ENCODE assay signal across 15 cellular contexts in genomic region chr14:24437736-24438067, GRCh38. TPM values are rescaled to one million over a fixed set of nuclear protein-coding genes. Genes with fewer than 3 reads are reported as not detected.
DNase-seq lines count a peak whose midpoint lies in the region; ATAC-seq, FAIRE-seq and TF ChIP-seq lines count a peak whose summit lies in the region.
"Had no signal": no experiment of that assay in that cellular context is flagged by ENCODE, and none has a peak within 500 bp of the region (broad histone marks: within the 10 kb centered on the region; RNA-seq: fewer than 3 reads in every experiment).

No MANE protein-coding gene starts in this region.

- no peak for ATAC-seq in GM19351 (IDR thresholded peaks at IDR 0.05; ENCODE audit: unreplicated experiment)
- no peak for ATAC-seq in HG03342 (IDR thresholded peaks at IDR 0.05; ENCODE audit: unreplicated experiment)

- H3K4me3 ChIP-seq in BLaER1 treated with 17β-estradiol and CSF1 and Interleukin-3, amounts not matched to agents 10 nM and 100 nM = peak overlapping the region in 8 of 10 experiments; percentile 55 to 69 (median 62); a peak in 16 of 20 replicates
- H3K4me3 ChIP-seq in adipocyte (ENCODE audit: low read length) = no peak overlapping the region
- H3K4me3 ChIP-seq in neutrophil (ENCODE audit: low read depth in 1 of 2, low read length in 1 of 2) = no peak overlapping the region
- H3K4me3 ChIP-seq: ovary, SJSA1 had no signal

- H3K9ac ChIP-seq in BLaER1 treated with 17β-estradiol and CSF1 and Interleukin-3, amounts not matched to agents 10 nM and 100 nM = peak overlapping the region; percentile 64 to 91 (median 83); a peak in 21 of 22 replicates
- H3K9ac ChIP-seq in adipocyte (ENCODE audit: low read length) = peak overlapping the region; percentile 59

- peak; percentile 53 for TF ChIP-seq POLR2A in GM12891 (IDR thresholded peaks at IDR 0.05; ENCODE audit: low read depth, low read length)

- H3K27me3 ChIP-seq in BLaER1 treated with 17β-estradiol and CSF1 and Interleukin-3, amounts not matched to agents 10 nM and 100 nM = no peaks in the 10 kb centered on the region
- H3K27me3 ChIP-seq in adipocyte (replicated peaks; ENCODE audit: control insufficient read depth, insufficient read depth, low read length) (no peaks in the 10 kb centered on the region), neutrophil (no peaks in the 10 kb centered on the region)
- H3K27me3 ChIP-seq: ovary, SJSA1 had no signal

- DNase-seq in GM12891 (ENCODE audit: insufficient read length, low spot score) (no peak), adipocyte (ENCODE audit: low read depth) (no peak), NCI-H2196 (lab: John Stamatoyannopoulos, UW; ENCODE audit: unreplicated experiment) (no peak), putamen (ENCODE audit: low spot score) (no peak)
- DNase-seq: activated CD4-positive, CD25-positive, alpha-beta regulatory T cell; central memory CD4-positive, alpha-beta T cell; NCI-H146; stimulated activated CD4-positive, alpha-beta T cell treated with anti-CD3 and anti-CD28 coated beads, Interleukin-1b, Interleukin-23, amount 100 ng/mL, for 48 hours; stimulated activated naive CD4-positive, alpha-beta T cell treated with Interleukin-2 at 50 U/mL for 16 hours had no signal

- H3K4me2 ChIP-seq in BLaER1 treated with 17β-estradiol and CSF1 and Interleukin-3, amounts not matched to agents 10 nM and 100 nM = peak overlapping the region; percentile 70 to 99 (median 96)

- peaks cover 47 to 77% (median 71%) of the 10 kb centered on the region in 11 experiments for H3K36me3 ChIP-seq in BLaER1 treated with 17β-estradiol and CSF1 and Interleukin-3, amounts not matched to agents 10 nM and 100 nM
- H3K36me3 ChIP-seq in adipocyte (ENCODE audit: control insufficient read depth, insufficient read depth, low read length, severe bottlenecking) = peaks cover 71% of the 10 kb centered on the region
- H3K36me3 ChIP-seq in neutrophil = peaks cover 79% of the 10 kb centered on the region
- H3K36me3 ChIP-seq: ovary had no signal

- H4K20me1 ChIP-seq in BLaER1 treated with 17β-estradiol and CSF1 and Interleukin-3, amounts not matched to agents 10 nM and 100 nM = peaks cover 0 to 56% (median 9%) of the 10 kb centered on the region in 11 experiments; a peak in 12 of 22 replicates

- H3K27ac ChIP-seq in BLaER1 treated with 17β-estradiol and CSF1 and Interleukin-3, amounts not matched to agents 10 nM and 100 nM = peak overlapping the region; percentile 44 to 97 (median 90); a peak in 21 of 22 replicates
- H3K27ac ChIP-seq in neutrophil = peak overlapping the region; percentile 43
- H3K27ac ChIP-seq: SJSA1 had no signal

- H3K9me3 ChIP-seq in BLaER1 treated with 17β-estradiol and CSF1 and Interleukin-3, amounts not matched to agents 10 nM and 100 nM (replicated peaks in 1 of 11) = no peaks in the 10 kb centered on the region
- no peaks in the 10 kb centered on the region for H3K9me3 ChIP-seq in adipocyte (ENCODE audit: control insufficient read depth, low read length)
- H3K9me3 ChIP-seq in neutrophil = no peaks in the 10 kb centered on the region
- H3K9me3 ChIP-seq: ovary, SJSA1 had no signal

- no peak for TF ChIP-seq CTCF in neutrophil (IDR thresholded peaks at IDR 0.05)

- no peak for FAIRE-seq in GM12891 (lab: Jason Lieb, UNC)

- H3K4me1 ChIP-seq in BLaER1 treated with 17β-estradiol and CSF1 and Interleukin-3, amounts not matched to agents 10 nM and 100 nM = peaks cover 77 to 93% (median 92%) of the 10 kb centered on the region in 10 experiments
- H3K4me1 ChIP-seq in adipocyte (ENCODE audit: control insufficient read depth, insufficient read depth, low read length) = peaks cover 55% of the 10 kb centered on the region
- H3K4me1 ChIP-seq in neutrophil (ENCODE audit: control insufficient read depth in 1 of 2, insufficient read depth in 1 of 2, low read depth in 1 of 2, low read length in 1 of 2) = peaks cover 26 to 30% of the 10 kb centered on the region in 2 experiments
- H3K4me1 ChIP-seq: SJSA1 had no signal

TF ChIP-seq in GM12891, 5 proteins besides CTCF, POLR2A, EP300 and RAD21:
- TF ChIP-seq POLR2AphosphoS5 (IDR thresholded peaks at IDR 0.05; ENCODE audit: low read depth, low read length) (peak; percentile 70; the same call in 1 of the 2 replicates), POU2F2 (IDR thresholded peaks at IDR 0.05; ENCODE audit: low read depth, low read length) (no peak)

RNA-seq across cellular contexts. Expression of gene SDR39U1, which starts 4.9 kb away (rescaled TPM):
- polyA plus RNA-seq in GM12891 (2012; ENCODE audit: low read depth, missing spikeins) = 54.5 TPM

RNA-seq across cellular contexts. Expression of gene KHNYN, which starts 7.9 kb away (rescaled TPM):
- polyA plus RNA-seq in GM12891 (2012; ENCODE audit: low read depth, missing spikeins) = 25.1 TPM

RNA-seq across cellular contexts. Expression of gene CBLN3, which starts 8.2 kb away (rescaled TPM):
- 9.0 TPM for polyA plus RNA-seq in GM12891 (2012; ENCODE audit: low read depth, missing spikeins)

RNA-seq across cellular contexts. Expression of gene NYNRIN, which starts 38.9 kb away (rescaled TPM):
- polyA plus RNA-seq in GM12891 (2012; ENCODE audit: low read depth, missing spikeins) = 0.03 TPM

Comparison
In these comparisons a context has a peak if more than half of its experiments do, and no peak if none do; other contexts are left out.
1. H3K4me3 ChIP-seq: peak in BLaER1 treated with 17β-estradiol and CSF1 and Interleukin-3, amounts not matched to agents 10 nM and 100 nM (8 of 10); none in adipocyte (single experiment) and neutrophil (0 of 2).